In genomic region chr14:20666400-20666961, GRCh38 we compare ENCODE assay signal across 14 cellular contexts. TPM values are rescaled to one million over a fixed set of nuclear protein-coding genes. Genes with fewer than 3 reads are reported as not detected.
"Had no signal": no experiment of that assay in that cellular context is flagged by ENCODE, and none has a peak within 500 bp of the region (broad histone marks: within the 10 kb centered on the region; RNA-seq: fewer than 3 reads in every experiment).

No MANE protein-coding gene starts in this region.

RNA-seq across cellular contexts. Expression of gene OR6S1, which starts 25.0 kb away (rescaled TPM):
- total RNA-seq: dorsolateral prefrontal cortex, hepatocyte, kidney, left cardiac atrium, left ventricle myocardium inferior, lower lobe of right lung, occipital lobe, pancreas, progenitor cell of endocrine pancreas, right cardiac atrium, urinary bladder had no signal
- polyA plus RNA-seq: esophagus, hepatocyte, pancreas, right cardiac atrium, small intestine, thymus, urinary bladder had no signal
